ENCODE assay signal across 1 cellular context in the genomic region with DNA sequence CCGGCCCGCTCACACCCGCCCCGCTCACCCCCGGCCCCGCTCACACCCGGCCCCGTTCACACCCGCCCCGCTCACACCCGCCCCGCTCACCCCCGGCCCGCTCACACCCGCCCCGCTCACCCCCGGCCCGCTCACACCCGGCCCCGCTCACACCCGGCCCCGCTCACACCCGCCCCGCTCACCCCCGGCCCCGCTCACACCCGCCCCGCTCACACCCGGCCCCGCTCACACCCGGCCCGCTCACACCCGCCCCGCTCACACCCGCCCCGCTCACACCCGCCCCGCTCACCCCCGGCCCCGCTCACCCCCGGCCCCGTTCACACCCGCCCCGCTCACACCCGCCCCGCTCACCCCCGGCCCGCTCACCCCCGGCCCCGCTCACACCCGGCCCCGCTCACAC. TPM values are rescaled to one million over a fixed set of nuclear protein-coding genes. Genes with fewer than 3 reads are reported as not detected.
"Had no signal": no experiment of that assay in that cellular context is flagged by ENCODE, and none has a peak within 500 bp of the region (broad histone marks: within the 10 kb centered on the region; RNA-seq: fewer than 3 reads in every experiment).

No MANE protein-coding gene starts in this region.

RNA-seq across cellular contexts. Expression of a gene that starts 40.6 kb away (rescaled TPM):
- total RNA-seq: temporal lobe had no signal
